20 cellular contexts compared by ENCODE assay signal in the genomic region with DNA sequence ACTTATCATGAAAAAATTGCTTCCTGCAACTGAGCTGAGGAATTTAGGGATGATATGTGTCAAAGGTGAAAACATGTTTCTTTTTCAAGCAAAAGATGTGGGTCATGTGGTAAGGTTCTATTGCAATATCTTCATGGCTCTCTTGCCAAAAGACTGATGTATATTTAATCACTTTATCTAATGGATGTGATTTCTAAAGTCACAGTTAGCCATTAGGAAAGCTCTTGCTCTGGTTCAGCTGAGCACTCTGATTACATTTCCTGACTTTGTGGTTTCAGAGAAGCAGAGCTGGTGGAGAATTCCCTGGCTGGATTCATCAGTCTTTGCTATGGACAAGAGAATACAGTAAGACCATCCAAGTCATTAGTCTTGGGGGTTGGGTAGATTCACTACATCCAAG. TPM values are rescaled to one million over a fixed set of nuclear protein-coding genes. Genes with fewer than 3 reads are reported as not detected.
DNase-seq lines count a peak whose midpoint lies in the region; ATAC-seq, FAIRE-seq and TF ChIP-seq lines count a peak whose summit lies in the region.
"Had no signal": no experiment of that assay in that cellular context is flagged by ENCODE, and none has a peak within 500 bp of the region (broad histone marks: within the 10 kb centered on the region; RNA-seq: fewer than 3 reads in every experiment).

No MANE protein-coding gene starts in this region.

- TF ChIP-seq CTCF in D721Med (IDR thresholded peaks at IDR 0.05; ENCODE audit: insufficient read depth, missing control alignments): no peak
- no peak for TF ChIP-seq CTCF in cardiac fibroblast (IDR thresholded peaks at IDR 0.05; ENCODE audit: low read depth, low read length)

- ATAC-seq in left lobe of liver: no peak
- ATAC-seq: activated T-cell treated with anti-CD3 and anti-CD28 coated beads, Interleukin-2, amount 50 U/mL, for 72 hours; GM23338; sciatic nerve had no signal

- peak; percentile 25 for FAIRE-seq in D721Med (lab: Jason Lieb, UNC)

- DNase-seq in D721Med (ENCODE audit: insufficient read length, low spot score): no peak
- DNase-seq in NCI-H226: peak; percentile 66
- peak; percentile 24 to 68 for DNase-seq in cardiac fibroblast (ENCODE audit: low read depth in 2 of 2)
- peak; percentile 17 for DNase-seq in kidney glomerular epithelial cell (lab: John Stamatoyannopoulos, UW)
- DNase-seq in activated CD4-positive, alpha-beta T cell treated with anti-CD3 and anti-CD28 coated beads, Interleukin-2, amount 50 U/mL, for 48 hours: no peak
- no peak for DNase-seq in central memory CD4-positive, alpha-beta T cell
- no peak for DNase-seq in activated CD8-positive, alpha-beta memory T cell treated with anti-CD3 and anti-CD28 coated beads, Interleukin-2, amount 50 U/mL, for 48 hours
- no peak for DNase-seq in left lobe of liver (ENCODE audit: low spot score)
- DNase-seq: activated CD4-positive, CD25-positive, alpha-beta regulatory T cell treated with anti-CD3 and anti-CD28 coated beads, Interleukin-2, amount 50 U/mL, for 72 hours; activated naive CD4-positive, alpha-beta T cell treated with anti-CD3 and anti-CD28 coated beads for 36 hours; activated T-cell treated with anti-CD3 and anti-CD28 coated beads, Interleukin-2, amount 50 U/mL, for 72 hours; DND-41; effector CD8-positive, alpha-beta T cell; NCI-H1436 treated with DMSO at 0.1 percent for 48 hours; NCI-H2171; stomach; transverse colon had no signal

- no peak overlapping the region for H3K4me3 ChIP-seq in cardiac fibroblast (replicated peaks in 1 of 2; ENCODE audit: low read depth in 2 of 2, low read length in 2 of 2)
- H3K4me3 ChIP-seq: GM23338, stomach, transverse colon had no signal

RNA-seq across cellular contexts. Expression of gene SCN9A, which starts 24.4 kb away (rescaled TPM):
- 2.2 TPM for total RNA-seq in left lobe of liver
- total RNA-seq: activated naive CD4-positive, alpha-beta T cell treated with anti-CD3 and anti-CD28 coated beads for 36 hours; B cell had no signal

Comparison
In these comparisons a context has a peak if more than half of its experiments do, and no peak if none do; other contexts are left out.
1. DNase-seq: peak in NCI-H226 (single experiment), cardiac fibroblast (2 of 2) and kidney glomerular epithelial cell (single experiment); none in D721Med (single experiment), activated CD4-positive, alpha-beta T cell treated with anti-CD3 and anti-CD28 coated beads, Interleukin-2, amount 50 U/mL, for 48 hours (0 of 2), central memory CD4-positive, alpha-beta T cell (single experiment), activated CD8-positive, alpha-beta memory T cell treated with anti-CD3 and anti-CD28 coated beads, Interleukin-2, amount 50 U/mL, for 48 hours (single experiment) and left lobe of liver (single experiment).